ENCODE assay signal across 19 cellular contexts in genomic region chr1:38119000-38119399, GRCh38.
"Had no signal": no experiment of that assay in that cellular context is flagged by ENCODE, and none has a peak within 500 bp of the region (broad histone marks: within the 10 kb centered on the region; RNA-seq: fewer than 3 reads in every experiment).

No MANE protein-coding gene starts in this region.

- H3K4me3 ChIP-seq: left ventricle myocardium inferior, thyroid gland, upper lobe of right lung had no signal

- ATAC-seq: foreskin keratinocyte; naive thymus-derived CD8-positive, alpha-beta T cell; sciatic nerve; upper lobe of right lung had no signal

- H3K4me1 ChIP-seq: left ventricle myocardium inferior, thyroid gland had no signal

- DNase-seq: activated CD4-positive, alpha-beta memory T cell treated with anti-CD3 and anti-CD28 coated beads for 36 hours; activated CD4-positive, alpha-beta T cell treated with anti-CD3 and anti-CD28 coated beads for 48 hours; activated CD4-positive, CD25-positive, alpha-beta regulatory T cell; activated naive CD4-positive, alpha-beta T cell treated with Interleukin-2 at 50 U/mL for 16 hours; activated naive CD8-positive, alpha-beta T cell treated with anti-CD3 and anti-CD28 coated beads for 36 hours; activated T-cell treated with anti-CD3 and anti-CD28 coated beads, Interleukin-2, amount 50 U/mL, for 48 hours; amniotic stem cell; cerebellar nuclear complex; foreskin keratinocyte; immature natural killer cell; left ventricle myocardium inferior; naive thymus-derived CD8-positive, alpha-beta T cell; occipital lobe; stimulated activated CD4-positive, alpha-beta T cell treated with anti-CD3 and anti-CD28 coated beads, Interleukin-4, amount 100 ng/mL, for 24 hours; substantia nigra; T1000; thyroid gland; upper lobe of right lung had no signal

- H3K9me3 ChIP-seq: left ventricle myocardium inferior, thyroid gland, upper lobe of right lung had no signal

- H3K36me3 ChIP-seq: left ventricle myocardium inferior, thyroid gland, upper lobe of right lung had no signal

- H3K27me3 ChIP-seq: foreskin keratinocyte, thyroid gland, upper lobe of right lung had no signal

- H3K27ac ChIP-seq: foreskin keratinocyte, left ventricle myocardium inferior, thyroid gland, upper lobe of right lung had no signal
